Comparison of ENCODE assay signal across 22 cellular contexts in the genomic region with DNA sequence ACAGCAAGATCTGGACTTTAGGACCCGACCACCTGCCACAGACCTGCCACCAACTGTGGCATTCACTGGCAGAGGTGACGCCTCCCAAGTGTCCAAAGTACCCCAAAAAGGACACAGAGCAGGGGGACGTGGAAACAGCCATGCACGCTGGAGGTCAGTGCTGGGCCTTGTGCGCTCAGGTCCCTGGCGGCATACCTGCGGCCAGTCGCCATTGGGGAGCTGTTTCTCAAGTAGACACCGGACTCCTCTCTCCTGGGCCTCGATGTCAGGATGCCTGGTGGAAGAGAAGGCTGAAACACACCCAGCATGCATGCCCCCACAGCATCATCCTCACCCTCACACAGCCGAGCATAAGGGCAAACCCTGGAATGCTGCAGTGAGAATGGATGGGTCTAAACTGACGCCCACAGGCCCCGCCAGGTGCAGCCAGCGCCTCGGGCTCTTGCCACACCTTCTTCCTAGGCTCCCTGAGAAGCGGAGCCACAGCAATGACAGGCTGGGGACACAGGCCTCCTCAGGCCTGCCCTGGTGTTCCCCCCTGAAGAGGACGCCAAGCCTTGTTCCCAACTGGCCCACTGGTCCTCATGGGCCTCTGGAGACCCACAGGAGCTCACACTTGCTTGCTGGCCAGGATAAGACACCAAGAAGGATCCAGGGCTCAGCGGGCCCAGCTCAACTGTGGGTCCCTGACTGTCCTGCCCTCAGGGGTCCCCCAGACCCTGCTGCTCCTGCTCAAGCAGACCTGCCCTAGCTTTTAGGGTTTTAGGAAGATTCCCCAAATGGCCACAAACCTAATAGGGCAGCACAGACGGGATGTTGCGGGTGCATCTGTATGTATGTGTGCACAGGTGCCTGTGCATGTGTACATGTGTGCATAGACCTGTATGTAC. TPM values are rescaled to one million over a fixed set of nuclear protein-coding genes. Genes with fewer than 3 reads are reported as not detected.
DNase-seq lines count a peak whose midpoint lies in the region; ATAC-seq, FAIRE-seq and TF ChIP-seq lines count a peak whose summit lies in the region.
"Had no signal": no experiment of that assay in that cellular context is flagged by ENCODE, and none has a peak within 500 bp of the region (broad histone marks: within the 10 kb centered on the region; RNA-seq: fewer than 3 reads in every experiment).

No MANE protein-coding gene starts in this region.

- H3K27me3 ChIP-seq in suprapubic skin (no peaks in the 10 kb centered on the region), Caco-2 (replicated peaks; ENCODE audit: control insufficient read depth, insufficient read depth, low read length) (no peaks in the 10 kb centered on the region)
- H3K27me3 ChIP-seq: BE2C, upper lobe of left lung had no signal

- H3K4me3 ChIP-seq in suprapubic skin (no peak overlapping the region), Caco-2 (ENCODE audit: low read depth, low read length) (no peak overlapping the region)
- H3K4me3 ChIP-seq: upper lobe of left lung had no signal

- no peak overlapping the region for H3K4me3 Mint-ChIP-seq in activated CD4-positive, alpha-beta memory T cell treated with anti-CD3 and anti-CD28 coated beads for 36 hours
- no peak overlapping the region for H3K4me3 Mint-ChIP-seq in activated CD4-positive, alpha-beta memory T cell treated with anti-CD3 and anti-CD28 coated beads, Interleukin-2, amount 10 ng/mL, durations not matched to agents 7 days and 5 days
- no peak overlapping the region for H3K4me3 Mint-ChIP-seq in Caco-2 (ENCODE audit: unreplicated experiment)
- H3K4me3 Mint-ChIP-seq: activated CD4-positive, alpha-beta T cell treated with anti-CD3 and anti-CD28 coated beads for 36 hours; naive thymus-derived CD8-positive, alpha-beta T cell; stimulated activated naive CD8-positive, alpha-beta T cell treated with anti-CD3 and anti-CD28 coated beads, Interleukin-15, Interleukin-2, amounts not matched to agents 100 ng/mL and 50 ng/mL, for 24 hours had no signal

- no peak overlapping the region for H3K27ac Mint-ChIP-seq in activated CD4-positive, alpha-beta memory T cell treated with anti-CD3 and anti-CD28 coated beads for 36 hours
- H3K27ac Mint-ChIP-seq in activated CD4-positive, alpha-beta memory T cell treated with anti-CD3 and anti-CD28 coated beads, Interleukin-2, amount 10 ng/mL, durations not matched to agents 7 days and 5 days: no peak overlapping the region
- no peak overlapping the region for H3K27ac Mint-ChIP-seq in Caco-2 (ENCODE audit: unreplicated experiment)
- H3K27ac Mint-ChIP-seq: activated CD4-positive, alpha-beta T cell treated with anti-CD3 and anti-CD28 coated beads for 36 hours; progenitor cell of endocrine pancreas; stimulated activated naive CD8-positive, alpha-beta T cell treated with anti-CD3 and anti-CD28 coated beads, Interleukin-15, Interleukin-2, amounts not matched to agents 100 ng/mL and 50 ng/mL, for 24 hours had no signal

- TF ChIP-seq CTCF in suprapubic skin (IDR thresholded peaks at IDR 0.05) (no peak), Caco-2 (IDR thresholded peaks at IDR 0.05; ENCODE audit: insufficient read depth in 1 of 2, low read depth in 1 of 2, low read length in 1 of 2, severe bottlenecking in 1 of 2, unreplicated experiment in 1 of 2) (no peak)

- CTCF ChIA-PET in activated CD4-positive, alpha-beta memory T cell treated with anti-CD3 and anti-CD28 coated beads for 36 hours (lab: Charles Lee): no interaction called here
- CTCF ChIA-PET in activated CD4-positive, alpha-beta memory T cell treated with anti-CD3 and anti-CD28 coated beads, Interleukin-2, amount 10 ng/mL, durations not matched to agents 7 days and 5 days (lab: Charles Lee): no interaction called here
- CTCF ChIA-PET in Caco-2 (lab: Charles Lee): no interaction called here

- H3K36me3 ChIP-seq in suprapubic skin: peaks cover 60% of the 10 kb centered on the region
- peaks cover 7% of the 10 kb centered on the region for H3K36me3 ChIP-seq in Caco-2 (ENCODE audit: control insufficient read depth, insufficient read depth, low read length)

- TF ChIP-seq POLR2A in suprapubic skin (IDR thresholded peaks at IDR 0.05): no peak

- BruUV-seq in Caco-2 (replicated peaks; lab: Mats Ljungman, UMichigan): no TSS peak

- WGBS in suprapubic skin: 95% methylated on average over 16 of the region's 20 CpGs

- intact Hi-C loops in activated CD4-positive, alpha-beta memory T cell treated with anti-CD3 and anti-CD28 coated beads for 36 hours (cut with micrococcal nuclease): no loop called here
- intact Hi-C loops in Caco-2 (cut with micrococcal nuclease; ENCODE audit: unreplicated experiment): no loop called here

- H3K9me3 ChIP-seq in suprapubic skin (no peaks in the 10 kb centered on the region), Caco-2 (no peaks in the 10 kb centered on the region)
- H3K9me3 ChIP-seq: BE2C, upper lobe of left lung had no signal

- peaks cover 3% of the 10 kb centered on the region for H3K36me3 Mint-ChIP-seq in activated CD4-positive, alpha-beta memory T cell treated with anti-CD3 and anti-CD28 coated beads for 36 hours
- peaks cover 20% of the 10 kb centered on the region for H3K36me3 Mint-ChIP-seq in activated CD4-positive, alpha-beta memory T cell treated with anti-CD3 and anti-CD28 coated beads, Interleukin-2, amount 10 ng/mL, durations not matched to agents 7 days and 5 days (ENCODE audit: low read depth)
- H3K36me3 Mint-ChIP-seq in Caco-2 (ENCODE audit: insufficient read depth, unreplicated experiment): peaks cover 62% of the 10 kb centered on the region

- POLR2A ChIA-PET in activated CD4-positive, alpha-beta memory T cell treated with anti-CD3 and anti-CD28 coated beads for 36 hours (lab: Charles Lee): no interaction called here
- POLR2A ChIA-PET in activated CD4-positive, alpha-beta memory T cell treated with anti-CD3 and anti-CD28 coated beads, Interleukin-2, amount 10 ng/mL, durations not matched to agents 7 days and 5 days (lab: Charles Lee): no interaction called here
- POLR2A ChIA-PET in Caco-2 (lab: Charles Lee): no interaction called here

- peaks cover 42% of the 10 kb centered on the region for H3K4me1 ChIP-seq in suprapubic skin
- H3K4me1 ChIP-seq in Caco-2: peaks cover 11% of the 10 kb centered on the region

- ATAC-seq in HG03097 (IDR thresholded peaks at IDR 0.05; ENCODE audit: low FRiP score, unreplicated experiment): no peak
- ATAC-seq: activated CD4-positive, alpha-beta T cell treated with anti-CD3 and anti-CD28 coated beads for 36 hours; naive thymus-derived CD8-positive, alpha-beta T cell had no signal

- H3K4me1 Mint-ChIP-seq in activated CD4-positive, alpha-beta memory T cell treated with anti-CD3 and anti-CD28 coated beads for 36 hours (ENCODE audit: low read depth): no peaks in the 10 kb centered on the region
- no peaks in the 10 kb centered on the region for H3K4me1 Mint-ChIP-seq in activated CD4-positive, alpha-beta memory T cell treated with anti-CD3 and anti-CD28 coated beads, Interleukin-2, amount 10 ng/mL, durations not matched to agents 7 days and 5 days
- peaks cover 21% of the 10 kb centered on the region for H3K4me1 Mint-ChIP-seq in Caco-2 (ENCODE audit: low read depth, unreplicated experiment)
- H3K4me1 Mint-ChIP-seq: activated CD4-positive, alpha-beta T cell treated with anti-CD3 and anti-CD28 coated beads for 36 hours had no signal

- no peak for FAIRE-seq in HTR-8/SVneo (lab: Jason Lieb, UNC)

- no peaks in the 10 kb centered on the region for H3K27me3 Mint-ChIP-seq in activated CD4-positive, alpha-beta memory T cell treated with anti-CD3 and anti-CD28 coated beads for 36 hours
- H3K27me3 Mint-ChIP-seq in activated CD4-positive, alpha-beta memory T cell treated with anti-CD3 and anti-CD28 coated beads, Interleukin-2, amount 10 ng/mL, durations not matched to agents 7 days and 5 days: no peaks in the 10 kb centered on the region
- H3K27me3 Mint-ChIP-seq in Caco-2 (ENCODE audit: insufficient read depth, unreplicated experiment): no peaks in the 10 kb centered on the region
- H3K27me3 Mint-ChIP-seq: activated CD4-positive, alpha-beta T cell treated with anti-CD3 and anti-CD28 coated beads for 36 hours; naive thymus-derived CD8-positive, alpha-beta T cell; progenitor cell of endocrine pancreas; stimulated activated naive CD8-positive, alpha-beta T cell treated with anti-CD3 and anti-CD28 coated beads, Interleukin-15, Interleukin-2, amounts not matched to agents 100 ng/mL and 50 ng/mL, for 24 hours had no signal

- peak; percentile 6 for DNase-seq in activated CD4-positive, alpha-beta memory T cell treated with anti-CD3 and anti-CD28 coated beads for 36 hours
- DNase-seq in activated CD4-positive, alpha-beta memory T cell treated with anti-CD3 and anti-CD28 coated beads, Interleukin-2, amount 10 ng/mL, durations not matched to agents 7 days and 5 days: no peak
- no peak for DNase-seq in caudate nucleus (lab: John Stamatoyannopoulos, UW)
- peak; percentile 9 for DNase-seq in mucosa of gallbladder (ENCODE audit: low spot score)
- DNase-seq in suprapubic skin (ENCODE audit: low spot score in 2 of 2): peak; percentile 59 to 66
- DNase-seq in Caco-2: no peak
- DNase-seq in HTR-8/SVneo (ENCODE audit: insufficient read length, low spot score): no peak
- DNase-seq: 8988T; activated CD4-positive, alpha-beta T cell treated with anti-CD3 and anti-CD28 coated beads for 36 hours; activated effector memory CD4-positive, alpha-beta T cell treated with Interleukin-2 at 50 U/mL for 16 hours; BE2C; naive thymus-derived CD8-positive, alpha-beta T cell; NCI-H1417; NCI-H510A treated with DMSO at 0.1 percent for 48 hours; RPMI8226; stimulated activated CD4-positive, alpha-beta T cell treated with anti-CD3 and anti-CD28 coated beads, Interleukin-4, amount 100 ng/mL, for 1 hour; upper lobe of left lung had no signal

- TF ChIP-seq EP300 in suprapubic skin (IDR thresholded peaks at IDR 0.05): no peak

- no peaks in the 10 kb centered on the region for H3K9me3 Mint-ChIP-seq in activated CD4-positive, alpha-beta memory T cell treated with anti-CD3 and anti-CD28 coated beads for 36 hours
- H3K9me3 Mint-ChIP-seq in activated CD4-positive, alpha-beta memory T cell treated with anti-CD3 and anti-CD28 coated beads, Interleukin-2, amount 10 ng/mL, durations not matched to agents 7 days and 5 days: peaks cover 4% of the 10 kb centered on the region
- H3K9me3 Mint-ChIP-seq in Caco-2 (ENCODE audit: unreplicated experiment): no peaks in the 10 kb centered on the region
- H3K9me3 Mint-ChIP-seq: naive thymus-derived CD8-positive, alpha-beta T cell; stimulated activated naive CD8-positive, alpha-beta T cell treated with anti-CD3 and anti-CD28 coated beads, Interleukin-15, Interleukin-2, amounts not matched to agents 100 ng/mL and 50 ng/mL, for 24 hours had no signal

- H3K27ac ChIP-seq in caudate nucleus (ENCODE audit: low read depth, low read length): peak overlapping the region; percentile 99
- no peak overlapping the region for H3K27ac ChIP-seq in suprapubic skin
- H3K27ac ChIP-seq: epithelial cell of prostate had no signal

RNA-seq across cellular contexts. Expression of a gene that starts 7.7 kb away (rescaled TPM):
- total RNA-seq in activated CD4-positive, alpha-beta memory T cell treated with anti-CD3 and anti-CD28 coated beads for 36 hours: 1 to 10 TPM; 5.7 to 6.7 TPM
- total RNA-seq in activated CD4-positive, alpha-beta memory T cell treated with anti-CD3 and anti-CD28 coated beads, Interleukin-2, amount 10 ng/mL, durations not matched to agents 7 days and 5 days: 1 to 10 TPM; 4.2 to 4.4 TPM
- total RNA-seq in mucosa of gallbladder (6.9 TPM), suprapubic skin (10 to 100 TPM in 2 of 4 donors, 1 to 10 TPM in 2; 2.5 to 15.0 (median 6.9) TPM), Caco-2 (2022) (3.1 and 4.6 TPM in 2 replicates)

RNA-seq across cellular contexts. Expression of a gene that starts 36.6 kb away (rescaled TPM):
- under 1 TPM in 1 of 2 experiments, not detected in 1; 0.22 TPM for total RNA-seq in activated CD4-positive, alpha-beta memory T cell treated with anti-CD3 and anti-CD28 coated beads for 36 hours
- total RNA-seq in activated CD4-positive, alpha-beta memory T cell treated with anti-CD3 and anti-CD28 coated beads, Interleukin-2, amount 10 ng/mL, durations not matched to agents 7 days and 5 days: under 1 TPM in 1 of 2 experiments, not detected in 1; 0.18 TPM
- total RNA-seq in mucosa of gallbladder: 1.3 TPM
- total RNA-seq in suprapubic skin: not detected
- 3.5 and 4.5 TPM in 2 replicates for total RNA-seq in Caco-2 (2022)
- total RNA-seq: bronchial epithelial cell had no signal

RNA-seq across cellular contexts. Expression of a gene that starts 36.6 kb away (rescaled TPM):
- total RNA-seq in activated CD4-positive, alpha-beta memory T cell treated with anti-CD3 and anti-CD28 coated beads for 36 hours: 10 to 100 TPM; 22.7 to 22.8 TPM
- 10 to 100 TPM; 54.7 to 56.1 TPM for total RNA-seq in activated CD4-positive, alpha-beta memory T cell treated with anti-CD3 and anti-CD28 coated beads, Interleukin-2, amount 10 ng/mL, durations not matched to agents 7 days and 5 days
- total RNA-seq in mucosa of gallbladder: 125 TPM
- 100 to 1,000 TPM; 128 to 251 (median 164) TPM for total RNA-seq in suprapubic skin
- 121 and 127 TPM in 2 replicates for total RNA-seq in Caco-2 (2022)

Comparison
In these comparisons a context has a peak if more than half of its experiments do, and no peak if none do; other contexts are left out.
1. DNase-seq: peak in activated CD4-positive, alpha-beta memory T cell treated with anti-CD3 and anti-CD28 coated beads for 36 hours (single experiment), mucosa of gallbladder (single experiment) and suprapubic skin (2 of 2); none in activated CD4-positive, alpha-beta memory T cell treated with anti-CD3 and anti-CD28 coated beads, Interleukin-2, amount 10 ng/mL, durations not matched to agents 7 days and 5 days (single experiment), caudate nucleus (0 of 61), Caco-2 (0 of 2) and HTR-8/SVneo (single experiment).